Comparison of ENCODE assay signal across 8 cellular contexts in genomic region chr10:132939957-132940790, GRCh38. TPM values are rescaled to one million over a fixed set of nuclear protein-coding genes. Genes with fewer than 3 reads are reported as not detected.
DNase-seq lines count a peak whose midpoint lies in the region; ATAC-seq and TF ChIP-seq lines count a peak whose summit lies in the region.

No MANE protein-coding gene starts in this region.

- no peak overlapping the region for H3K27ac ChIP-seq in WERI-Rb-1

- no peak overlapping the region for H3K4me3 Mint-ChIP-seq in osteocyte (ENCODE audit: unreplicated experiment)

- no peaks in the 10 kb centered on the region for H3K36me3 Mint-ChIP-seq in osteocyte (ENCODE audit: unreplicated experiment)

- no peaks in the 10 kb centered on the region for H3K27me3 ChIP-seq in WERI-Rb-1 (ENCODE audit: insufficient read depth, low read depth, severe bottlenecking)

- peak; percentile 81 for TF ChIP-seq CTCF in WERI-Rb-1 (IDR thresholded peaks at IDR 0.05; ENCODE audit: low read depth, low read length)
- TF ChIP-seq CTCF in fibroblast of mammary gland (conservative IDR thresholded peaks at IDR 0.05; ENCODE audit: control insufficient read depth, insufficient read depth, low read depth, low read length) = peak; percentile 64
- peak; percentile 69 for TF ChIP-seq CTCF in osteocyte (IDR thresholded peaks at IDR 0.05)

- ATAC-seq in HG03432 (IDR thresholded peaks at IDR 0.05; ENCODE audit: unreplicated experiment) = peak; percentile 62
- ATAC-seq in GM18517 (IDR thresholded peaks at IDR 0.05; ENCODE audit: unreplicated experiment) = no peak

- H3K27me3 Mint-ChIP-seq in osteocyte (ENCODE audit: unreplicated experiment) = peaks cover 10% of the 10 kb centered on the region

- peaks cover 2% of the 10 kb centered on the region for H3K4me1 Mint-ChIP-seq in osteocyte (ENCODE audit: unreplicated experiment)

- no peaks in the 10 kb centered on the region for H3K9me3 ChIP-seq in WERI-Rb-1 (ENCODE audit: severe bottlenecking)

- no peaks in the 10 kb centered on the region for H3K36me3 ChIP-seq in WERI-Rb-1

- no peak overlapping the region for H3K27ac Mint-ChIP-seq in osteocyte (ENCODE audit: unreplicated experiment)

- H3K4me3 ChIP-seq in WERI-Rb-1 (ENCODE audit: low read depth, low read length) (no peak overlapping the region), fibroblast of mammary gland (ENCODE audit: control insufficient read depth, low read depth, low read length) (no peak overlapping the region)

- peak; percentile 12 for DNase-seq in stimulated activated naive CD4-positive, alpha-beta T cell treated with Interleukin-2 at 50 U/mL for 16 hours (lab: John Stamatoyannopoulos, UW)
- no peak for DNase-seq in stimulated activated naive CD4-positive, alpha-beta T cell (lab: John Stamatoyannopoulos, UW)
- DNase-seq in WERI-Rb-1 (peak; percentile 70), fibroblast of mammary gland (ENCODE audit: low read depth) (peak; percentile 41), osteocyte (ENCODE audit: extremely low spot score, unreplicated experiment) (no peak), NCI-H2081 treated with DMSO at 0.1 percent for 48 hours (lab: John Stamatoyannopoulos, UW) (no peak)

- no peaks in the 10 kb centered on the region for H3K9me3 Mint-ChIP-seq in osteocyte (ENCODE audit: unreplicated experiment)

RNA-seq across cellular contexts. Expression of gene CFAP46, which starts 2.2 kb away (rescaled TPM):
- 0.50 and 0.56 TPM in 2 replicates for total RNA-seq in osteocyte

Comparison
In these comparisons a context has a peak if more than half of its experiments do, and no peak if none do; other contexts are left out.
1. DNase-seq: peak in stimulated activated naive CD4-positive, alpha-beta T cell treated with Interleukin-2 at 50 U/mL for 16 hours (single experiment), WERI-Rb-1 (single experiment) and fibroblast of mammary gland (single experiment); none in stimulated activated naive CD4-positive, alpha-beta T cell (0 of 6), osteocyte (single experiment) and NCI-H2081 treated with DMSO at 0.1 percent for 48 hours (single experiment).
2. Peak in every context shown above with its lines, with median percentiles within 50 percentile points of each other: CTCF ChIP-seq.